18 cellular contexts compared by ENCODE assay signal in the genomic region with DNA sequence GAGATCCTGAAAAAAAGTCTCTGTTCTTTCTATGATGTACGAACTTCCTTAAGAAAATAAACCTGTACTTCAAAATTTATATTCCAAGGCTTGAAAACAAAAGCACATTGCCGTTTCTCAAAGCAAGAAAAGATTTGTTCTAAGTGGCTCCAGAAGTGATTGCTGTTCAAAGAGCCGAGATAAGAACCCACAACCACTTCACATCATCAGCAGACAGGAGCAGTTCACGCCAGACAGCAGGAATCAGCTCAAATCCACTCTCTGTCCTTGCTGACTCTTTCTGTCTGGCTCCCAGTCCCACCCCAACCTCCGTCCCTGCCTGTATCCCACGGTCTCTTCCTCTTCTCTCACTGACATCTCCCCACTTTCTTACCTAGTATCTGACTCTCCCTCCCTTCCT.
DNase-seq lines count a peak whose midpoint lies in the region; ATAC-seq and TF ChIP-seq lines count a peak whose summit lies in the region.
"Had no signal": no experiment of that assay in that cellular context is flagged by ENCODE, and none has a peak within 500 bp of the region (broad histone marks: within the 10 kb centered on the region; RNA-seq: fewer than 3 reads in every experiment).

No MANE protein-coding gene starts in this region.

- no peak overlapping the region for H2BK15ac ChIP-seq in mesendoderm (replicated peaks; ENCODE audit: low read depth)

- ATAC-seq in heart left ventricle (peak in 3 of 4 donors; percentile 43 to 59 (median 47)), Right ventricle myocardium inferior (no peak), HG02840 (IDR thresholded peaks at IDR 0.05; ENCODE audit: low FRiP score, unreplicated experiment) (no peak)
- ATAC-seq: GM12878 had no signal

- H2BK120ac ChIP-seq in mesendoderm (ENCODE audit: low read depth, low read length): no peak overlapping the region

- no peak overlapping the region for H4K8ac ChIP-seq in mesendoderm (ENCODE audit: low read depth, low read length)

- H3K27ac ChIP-seq in heart left ventricle (peak overlapping the region in 7 of 12 donors; percentile 6 to 63 (median 41)), coronary artery (peak overlapping the region; percentile 51 to 59), mesendoderm (ENCODE audit: low read depth, low read length) (no peak overlapping the region), uterus (peak overlapping the region; percentile 46 to 76), A673 (ENCODE audit: low read depth, low read length, poor library complexity, severe bottlenecking) (no peak overlapping the region)
- H3K27ac ChIP-seq: GM23248, KMS-11, PC-9 had no signal

- H3K4me1 ChIP-seq in heart left ventricle: peaks cover 0 to 22% (median 7%) of the 10 kb centered on the region in 12 donors
- H3K4me1 ChIP-seq in mesendoderm (ENCODE audit: control insufficient read depth, low read depth, low read length): no peaks in the 10 kb centered on the region
- H3K4me1 ChIP-seq in uterus: peaks cover 0 to under 1% of the 10 kb centered on the region in 2 donors
- no peaks in the 10 kb centered on the region for H3K4me1 ChIP-seq in A673 (ENCODE audit: insufficient read depth, low read length, poor library complexity, severe bottlenecking)

- no peaks in the 10 kb centered on the region for H3K79me2 ChIP-seq in mesendoderm (ENCODE audit: control insufficient read depth, insufficient read depth, low read length)

- H3K36me3 ChIP-seq in heart left ventricle: no peaks in the 10 kb centered on the region
- no peaks in the 10 kb centered on the region for H3K36me3 ChIP-seq in mesendoderm (ENCODE audit: control insufficient read depth, insufficient read depth, low read length)
- H3K36me3 ChIP-seq in uterus: no peaks in the 10 kb centered on the region
- H3K36me3 ChIP-seq in A673 (ENCODE audit: insufficient read depth, low read length, poor library complexity, severe bottlenecking): no peaks in the 10 kb centered on the region

- TF ChIP-seq POLR2A in heart left ventricle (IDR thresholded peaks at IDR 0.05) (no peak), uterus (IDR thresholded peaks at IDR 0.05) (no peak)

- no peak overlapping the region for H2AK5ac ChIP-seq in mesendoderm (ENCODE audit: low read length)

- DNase-seq in heart left ventricle (no peak), Right ventricle myocardium inferior (ENCODE audit: missing footprints) (no peak), coronary artery (ENCODE audit: low spot score) (no peak), mesendoderm (peak; percentile 64), uterus (no peak), posterior vena cava (ENCODE audit: low spot score) (no peak), A673 (ENCODE audit: low spot score) (no peak)
- DNase-seq: AML-193, GM23248, HFFc6, NCI-H1092, NCI-H2107, NCI-H226, NCI-H69, PC-9 had no signal

- H3K56ac ChIP-seq in mesendoderm (ENCODE audit: low read length): no peak overlapping the region

- H3K4me3 ChIP-seq in heart left ventricle: peak overlapping the region in 3 of 12 donors; percentile 2 to 10 (median 3)
- H3K4me3 ChIP-seq in coronary artery: peak overlapping the region; percentile 52
- H3K4me3 ChIP-seq in mesendoderm (ENCODE audit: low read length): no peak overlapping the region
- H3K4me3 ChIP-seq in uterus: no peak overlapping the region
- no peak overlapping the region for H3K4me3 ChIP-seq in A673 (ENCODE audit: low read depth, low read length, poor library complexity, severe bottlenecking)
- H3K4me3 ChIP-seq: GM12878, GM23248, PC-9 had no signal

- H3K9ac ChIP-seq in mesendoderm (ENCODE audit: low read length): no peak overlapping the region
- H3K9ac ChIP-seq: GM23248, KMS-11 had no signal

- no peak overlapping the region for H2BK5ac ChIP-seq in mesendoderm (ENCODE audit: low read length)

- POLR2A ChIA-PET in A673 (lab: Charles Lee; ENCODE audit: low non-redundant PET): no interaction called here

- no peak overlapping the region for H4K5ac ChIP-seq in mesendoderm (ENCODE audit: low read length)

- H3K9me3 ChIP-seq in heart left ventricle: no peaks in the 10 kb centered on the region
- no peaks in the 10 kb centered on the region for H3K9me3 ChIP-seq in uterus
- H3K9me3 ChIP-seq in A673 (ENCODE audit: low read depth, low read length, poor library complexity, severe bottlenecking): no peaks in the 10 kb centered on the region

- H3K79me1 ChIP-seq in mesendoderm (ENCODE audit: low read length): no peaks in the 10 kb centered on the region

- TF ChIP-seq CTCF in heart left ventricle (IDR thresholded peaks at IDR 0.05) (no peak), coronary artery (IDR thresholded peaks at IDR 0.05) (no peak), uterus (IDR thresholded peaks at IDR 0.05) (no peak), A673 (conservative IDR thresholded peaks at IDR 0.05; ENCODE audit: low read depth, low read length) (no peak)

- no peak overlapping the region for H3K4ac ChIP-seq in mesendoderm (ENCODE audit: low read depth, low read length)

- intact Hi-C loops in heart left ventricle (cut with DNase I) (loop anchor here in 1 of 10 donors (5.0 kb wide), 1 partner anchor 42 kb away; no protein-coding TSS in a partner anchor), Right ventricle myocardium inferior (cut with DNase I) (no loop called here), uterus (cut with DNase I; ENCODE audit: low total_unique reads) (no loop called here), posterior vena cava (cut with DNase I) (no loop called here), A673 (cut with micrococcal nuclease; ENCODE audit: unreplicated experiment) (no loop called here)

- no peak overlapping the region for H3K4me2 ChIP-seq in mesendoderm (ENCODE audit: low read length)
- H3K4me2 ChIP-seq: KMS-11, PC-9 had no signal

- WGBS in heart left ventricle, 4 donors: 13 to 21% (median 17%) methylated on average over 6 of the region's 6 CpGs
- WGBS in mesendoderm (ENCODE audit: extremely low coverage, insufficient coverage, low lambda C conversion rate): no CpG with 5 or more reads among the region's 6 CpGs

- H3K23ac ChIP-seq in mesendoderm (ENCODE audit: low read length): no peak overlapping the region

- H3K18ac ChIP-seq in mesendoderm (ENCODE audit: low read length): no peak overlapping the region

- CTCF ChIA-PET in A673 (lab: Charles Lee): no interaction called here

- no peaks in the 10 kb centered on the region for H3K27me3 ChIP-seq in heart left ventricle
- no peaks in the 10 kb centered on the region for H3K27me3 ChIP-seq in mesendoderm (ENCODE audit: insufficient read depth, low read length, poor library complexity)
- H3K27me3 ChIP-seq in uterus: no peaks in the 10 kb centered on the region
- H3K27me3 ChIP-seq in A673 (replicated peaks; ENCODE audit: insufficient read depth, low read depth, low read length, poor library complexity): peaks cover 22% of the 10 kb centered on the region

- no TSS peak for BruUV-seq in A673 (replicated peaks; lab: Mats Ljungman, UMichigan)

Comparison
In these comparisons a context has a peak if more than half of its experiments do, and no peak if none do; other contexts are left out.
1. ATAC-seq: peak in heart left ventricle (3 of 4); none in Right ventricle myocardium inferior (single experiment) and HG02840 (single experiment).
2. H3K27ac ChIP-seq: peak in heart left ventricle (7 of 12), coronary artery (2 of 2) and uterus (2 of 2); none in mesendoderm (single experiment) and A673 (single experiment).